In the genomic region with DNA sequence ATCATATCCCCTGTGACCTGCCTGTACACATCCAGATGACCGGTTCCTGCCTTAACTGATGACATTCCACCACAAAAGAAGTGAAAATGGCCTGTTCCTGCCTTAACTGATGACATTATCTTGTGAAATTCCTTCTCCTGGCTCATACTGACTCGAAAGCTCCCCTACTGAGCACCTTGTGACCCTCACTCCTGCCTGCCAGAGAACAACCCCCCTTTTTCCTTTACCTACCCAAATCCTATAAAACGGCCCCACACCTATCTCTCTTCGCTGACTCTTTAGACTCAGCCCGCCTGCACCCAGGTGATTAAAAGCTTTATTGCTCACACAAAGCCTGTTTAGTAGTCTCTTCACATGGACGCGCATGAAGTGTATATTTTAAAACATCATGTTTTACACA, we compare ENCODE assay signal across 1 cellular context.
TF ChIP-seq lines count a peak whose summit lies in the region.

No MANE protein-coding gene starts in this region.

TF ChIP-seq in WTC11, 78 proteins besides CTCF, POLR2A, EP300 and RAD21:
- TF ChIP-seq TEAD1 (CRISPR knock-in tag; IDR thresholded peaks at IDR 0.05): 0 out of 2 replicates have a peak, but pooled peaks have one; percentile 46
- TF ChIP-seq, protein P1, sequence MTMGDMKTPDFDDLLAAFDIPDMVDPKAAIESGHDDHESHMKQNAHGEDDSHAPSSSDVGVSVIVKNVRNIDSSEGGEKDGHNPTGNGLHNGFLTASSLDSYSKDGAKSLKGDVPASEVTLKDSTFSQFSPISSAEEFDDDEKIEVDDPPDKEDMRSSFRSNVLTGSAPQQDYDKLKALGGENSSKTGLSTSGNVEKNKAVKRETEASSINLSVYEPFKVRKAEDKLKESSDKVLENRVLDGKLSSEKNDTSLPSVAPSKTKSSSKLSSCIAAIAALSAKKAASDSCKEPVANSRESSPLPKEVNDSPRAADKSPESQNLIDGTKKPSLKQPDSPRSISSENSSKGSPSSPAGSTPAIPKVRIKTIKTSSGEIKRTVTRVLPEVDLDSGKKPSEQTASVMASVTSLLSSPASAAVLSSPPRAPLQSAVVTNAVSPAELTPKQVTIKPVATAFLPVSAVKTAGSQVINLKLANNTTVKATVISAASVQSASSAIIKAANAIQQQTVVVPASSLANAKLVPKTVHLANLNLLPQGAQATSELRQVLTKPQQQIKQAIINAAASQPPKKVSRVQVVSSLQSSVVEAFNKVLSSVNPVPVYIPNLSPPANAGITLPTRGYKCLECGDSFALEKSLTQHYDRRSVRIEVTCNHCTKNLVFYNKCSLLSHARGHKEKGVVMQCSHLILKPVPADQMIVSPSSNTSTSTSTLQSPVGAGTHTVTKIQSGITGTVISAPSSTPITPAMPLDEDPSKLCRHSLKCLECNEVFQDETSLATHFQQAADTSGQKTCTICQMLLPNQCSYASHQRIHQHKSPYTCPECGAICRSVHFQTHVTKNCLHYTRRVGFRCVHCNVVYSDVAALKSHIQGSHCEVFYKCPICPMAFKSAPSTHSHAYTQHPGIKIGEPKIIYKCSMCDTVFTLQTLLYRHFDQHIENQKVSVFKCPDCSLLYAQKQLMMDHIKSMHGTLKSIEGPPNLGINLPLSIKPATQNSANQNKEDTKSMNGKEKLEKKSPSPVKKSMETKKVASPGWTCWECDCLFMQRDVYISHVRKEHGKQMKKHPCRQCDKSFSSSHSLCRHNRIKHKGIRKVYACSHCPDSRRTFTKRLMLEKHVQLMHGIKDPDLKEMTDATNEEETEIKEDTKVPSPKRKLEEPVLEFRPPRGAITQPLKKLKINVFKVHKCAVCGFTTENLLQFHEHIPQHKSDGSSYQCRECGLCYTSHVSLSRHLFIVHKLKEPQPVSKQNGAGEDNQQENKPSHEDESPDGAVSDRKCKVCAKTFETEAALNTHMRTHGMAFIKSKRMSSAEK (CRISPR knock-in tag; IDR thresholded peaks at IDR 0.05; ENCODE audit: borderline replicate concordance): peak; percentile 86; the same call in 1 of the 2 replicates
